ENCODE assay signal across 3 cellular contexts in genomic region chr10:99548041-99548530, GRCh38.
A peak's percentile ranks its signal among the peaks of the same experiment; 100 is the strongest.
TF ChIP-seq lines count a peak whose summit lies in the region.

No MANE protein-coding gene starts in this region.

TF ChIP-seq in GM23338, 12 proteins besides CTCF, POLR2A, EP300 and RAD21:
- TF ChIP-seq POLR2AphosphoS5 (IDR thresholded peaks at IDR 0.05; ENCODE audit: low read depth), result no peak
- TF ChIP-seq, protein P1, sequence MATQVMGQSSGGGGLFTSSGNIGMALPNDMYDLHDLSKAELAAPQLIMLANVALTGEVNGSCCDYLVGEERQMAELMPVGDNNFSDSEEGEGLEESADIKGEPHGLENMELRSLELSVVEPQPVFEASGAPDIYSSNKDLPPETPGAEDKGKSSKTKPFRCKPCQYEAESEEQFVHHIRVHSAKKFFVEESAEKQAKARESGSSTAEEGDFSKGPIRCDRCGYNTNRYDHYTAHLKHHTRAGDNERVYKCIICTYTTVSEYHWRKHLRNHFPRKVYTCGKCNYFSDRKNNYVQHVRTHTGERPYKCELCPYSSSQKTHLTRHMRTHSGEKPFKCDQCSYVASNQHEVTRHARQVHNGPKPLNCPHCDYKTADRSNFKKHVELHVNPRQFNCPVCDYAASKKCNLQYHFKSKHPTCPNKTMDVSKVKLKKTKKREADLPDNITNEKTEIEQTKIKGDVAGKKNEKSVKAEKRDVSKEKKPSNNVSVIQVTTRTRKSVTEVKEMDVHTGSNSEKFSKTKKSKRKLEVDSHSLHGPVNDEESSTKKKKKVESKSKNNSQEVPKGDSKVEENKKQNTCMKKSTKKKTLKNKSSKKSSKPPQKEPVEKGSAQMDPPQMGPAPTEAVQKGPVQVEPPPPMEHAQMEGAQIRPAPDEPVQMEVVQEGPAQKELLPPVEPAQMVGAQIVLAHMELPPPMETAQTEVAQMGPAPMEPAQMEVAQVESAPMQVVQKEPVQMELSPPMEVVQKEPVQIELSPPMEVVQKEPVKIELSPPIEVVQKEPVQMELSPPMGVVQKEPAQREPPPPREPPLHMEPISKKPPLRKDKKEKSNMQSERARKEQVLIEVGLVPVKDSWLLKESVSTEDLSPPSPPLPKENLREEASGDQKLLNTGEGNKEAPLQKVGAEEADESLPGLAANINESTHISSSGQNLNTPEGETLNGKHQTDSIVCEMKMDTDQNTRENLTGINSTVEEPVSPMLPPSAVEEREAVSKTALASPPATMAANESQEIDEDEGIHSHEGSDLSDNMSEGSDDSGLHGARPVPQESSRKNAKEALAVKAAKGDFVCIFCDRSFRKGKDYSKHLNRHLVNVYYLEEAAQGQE (IDR thresholded peaks at IDR 0.05; ENCODE audit: unreplicated experiment), result no peak
TF ChIP-seq in GM23338: peak in this region for 0.

TF ChIP-seq in SK-N-SH, 30 proteins besides CTCF, POLR2A, EP300 and RAD21:
- TF ChIP-seq NFIC (IDR thresholded peaks at IDR 0.05; ENCODE audit: borderline replicate concordance) (no peak), TCF12 (IDR thresholded peaks at IDR 0.05) (no peak), MAX (IDR thresholded peaks at IDR 0.05; ENCODE audit: low read depth) (no peak), FOXM1 (IDR thresholded peaks at IDR 0.05; ENCODE audit: low read depth) (no peak), ELF1 (IDR thresholded peaks at IDR 0.05) (no peak), SIN3A (IDR thresholded peaks at IDR 0.05; ENCODE audit: borderline replicate concordance, low read depth, low read length) (no peak), NRF1 (IDR thresholded peaks at IDR 0.05; ENCODE audit: low read depth, low read length) (no peak), RXRA (IDR thresholded peaks at IDR 0.05; ENCODE audit: borderline replicate concordance, low read depth) (no peak), EZH2phosphoT487 (IDR thresholded peaks at IDR 0.05; ENCODE audit: borderline replicate concordance, low read depth) (no peak), RCOR1 (IDR thresholded peaks at IDR 0.05; ENCODE audit: low read length) (no peak)
- TF ChIP-seq, protein P2, sequence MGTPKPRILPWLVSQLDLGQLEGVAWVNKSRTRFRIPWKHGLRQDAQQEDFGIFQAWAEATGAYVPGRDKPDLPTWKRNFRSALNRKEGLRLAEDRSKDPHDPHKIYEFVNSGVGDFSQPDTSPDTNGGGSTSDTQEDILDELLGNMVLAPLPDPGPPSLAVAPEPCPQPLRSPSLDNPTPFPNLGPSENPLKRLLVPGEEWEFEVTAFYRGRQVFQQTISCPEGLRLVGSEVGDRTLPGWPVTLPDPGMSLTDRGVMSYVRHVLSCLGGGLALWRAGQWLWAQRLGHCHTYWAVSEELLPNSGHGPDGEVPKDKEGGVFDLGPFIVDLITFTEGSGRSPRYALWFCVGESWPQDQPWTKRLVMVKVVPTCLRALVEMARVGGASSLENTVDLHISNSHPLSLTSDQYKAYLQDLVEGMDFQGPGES (IDR thresholded peaks at IDR 0.05; ENCODE audit: low read depth, low read length), result no peak
- TF ChIP-seq, protein P3, sequence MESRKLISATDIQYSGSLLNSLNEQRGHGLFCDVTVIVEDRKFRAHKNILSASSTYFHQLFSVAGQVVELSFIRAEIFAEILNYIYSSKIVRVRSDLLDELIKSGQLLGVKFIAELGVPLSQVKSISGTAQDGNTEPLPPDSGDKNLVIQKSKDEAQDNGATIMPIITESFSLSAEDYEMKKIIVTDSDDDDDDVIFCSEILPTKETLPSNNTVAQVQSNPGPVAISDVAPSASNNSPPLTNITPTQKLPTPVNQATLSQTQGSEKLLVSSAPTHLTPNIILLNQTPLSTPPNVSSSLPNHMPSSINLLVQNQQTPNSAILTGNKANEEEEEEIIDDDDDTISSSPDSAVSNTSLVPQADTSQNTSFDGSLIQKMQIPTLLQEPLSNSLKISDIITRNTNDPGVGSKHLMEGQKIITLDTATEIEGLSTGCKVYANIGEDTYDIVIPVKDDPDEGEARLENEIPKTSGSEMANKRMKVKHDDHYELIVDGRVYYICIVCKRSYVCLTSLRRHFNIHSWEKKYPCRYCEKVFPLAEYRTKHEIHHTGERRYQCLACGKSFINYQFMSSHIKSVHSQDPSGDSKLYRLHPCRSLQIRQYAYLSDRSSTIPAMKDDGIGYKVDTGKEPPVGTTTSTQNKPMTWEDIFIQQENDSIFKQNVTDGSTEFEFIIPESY (IDR thresholded peaks at IDR 0.05; ENCODE audit: borderline replicate concordance, low read depth), result no peak
- TF ChIP-seq, protein P4, sequence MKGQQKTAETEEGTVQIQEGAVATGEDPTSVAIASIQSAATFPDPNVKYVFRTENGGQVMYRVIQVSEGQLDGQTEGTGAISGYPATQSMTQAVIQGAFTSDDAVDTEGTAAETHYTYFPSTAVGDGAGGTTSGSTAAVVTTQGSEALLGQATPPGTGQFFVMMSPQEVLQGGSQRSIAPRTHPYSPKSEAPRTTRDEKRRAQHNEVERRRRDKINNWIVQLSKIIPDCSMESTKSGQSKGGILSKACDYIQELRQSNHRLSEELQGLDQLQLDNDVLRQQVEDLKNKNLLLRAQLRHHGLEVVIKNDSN (IDR thresholded peaks at IDR 0.05; ENCODE audit: borderline replicate concordance, low read depth), result no peak

TF ChIP-seq in HepG2, 621 proteins besides CTCF, POLR2A, EP300 and RAD21:
- TF ChIP-seq ZNF501 (CRISPR knock-in tag; IDR thresholded peaks at IDR 0.05) (no peak), GRHL1 (CRISPR knock-in tag; conservative IDR thresholded peaks at IDR 0.05) (no peak), HOXA5 (CRISPR knock-in tag; IDR thresholded peaks at IDR 0.05) (no peak), FOSL2 (CRISPR knock-in tag; IDR thresholded peaks at IDR 0.05) (0 out of 2 replicates have a peak, but pooled peaks have one; percentile 22), HOXA7 (CRISPR knock-in tag; IDR thresholded peaks at IDR 0.05) (no peak), CCDC6 (CRISPR knock-in tag; IDR thresholded peaks at IDR 0.05) (no peak), ZNF850 (CRISPR knock-in tag; conservative IDR thresholded peaks at IDR 0.05) (no peak), ZNF619 (CRISPR knock-in tag; IDR thresholded peaks at IDR 0.05) (no peak), GMEB1 (CRISPR knock-in tag; IDR thresholded peaks at IDR 0.05; ENCODE audit: borderline replicate concordance) (no peak), XRCC5 (optimal IDR thresholded peaks at IDR 0.05; ENCODE audit: low read length) (peak; percentile 38), SMC3 (IDR thresholded peaks at IDR 0.05; ENCODE audit: low read length) (peak; percentile 60; the same call in 1 of the 2 replicates), STAG1 (CRISPR knock-in tag; IDR thresholded peaks at IDR 0.05) (peak; percentile 72), FLYWCH1 (CRISPR knock-in tag; IDR thresholded peaks at IDR 0.05) (no peak), ZNF3 (CRISPR knock-in tag; IDR thresholded peaks at IDR 0.05) (peak; percentile 66; the same call in 1 of the 2 replicates)
- TF ChIP-seq, protein P5, sequence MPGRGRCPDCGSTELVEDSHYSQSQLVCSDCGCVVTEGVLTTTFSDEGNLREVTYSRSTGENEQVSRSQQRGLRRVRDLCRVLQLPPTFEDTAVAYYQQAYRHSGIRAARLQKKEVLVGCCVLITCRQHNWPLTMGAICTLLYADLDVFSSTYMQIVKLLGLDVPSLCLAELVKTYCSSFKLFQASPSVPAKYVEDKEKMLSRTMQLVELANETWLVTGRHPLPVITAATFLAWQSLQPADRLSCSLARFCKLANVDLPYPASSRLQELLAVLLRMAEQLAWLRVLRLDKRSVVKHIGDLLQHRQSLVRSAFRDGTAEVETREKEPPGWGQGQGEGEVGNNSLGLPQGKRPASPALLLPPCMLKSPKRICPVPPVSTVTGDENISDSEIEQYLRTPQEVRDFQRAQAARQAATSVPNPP (CRISPR knock-in tag; IDR thresholded peaks at IDR 0.05), result no peak
- TF ChIP-seq, protein P6, sequence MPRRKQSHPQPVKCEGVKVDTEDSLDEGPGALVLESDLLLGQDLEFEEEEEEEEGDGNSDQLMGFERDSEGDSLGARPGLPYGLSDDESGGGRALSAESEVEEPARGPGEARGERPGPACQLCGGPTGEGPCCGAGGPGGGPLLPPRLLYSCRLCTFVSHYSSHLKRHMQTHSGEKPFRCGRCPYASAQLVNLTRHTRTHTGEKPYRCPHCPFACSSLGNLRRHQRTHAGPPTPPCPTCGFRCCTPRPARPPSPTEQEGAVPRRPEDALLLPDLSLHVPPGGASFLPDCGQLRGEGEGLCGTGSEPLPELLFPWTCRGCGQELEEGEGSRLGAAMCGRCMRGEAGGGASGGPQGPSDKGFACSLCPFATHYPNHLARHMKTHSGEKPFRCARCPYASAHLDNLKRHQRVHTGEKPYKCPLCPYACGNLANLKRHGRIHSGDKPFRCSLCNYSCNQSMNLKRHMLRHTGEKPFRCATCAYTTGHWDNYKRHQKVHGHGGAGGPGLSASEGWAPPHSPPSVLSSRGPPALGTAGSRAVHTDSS (CRISPR knock-in tag; conservative IDR thresholded peaks at IDR 0.05), result no peak
- TF ChIP-seq, protein P7, sequence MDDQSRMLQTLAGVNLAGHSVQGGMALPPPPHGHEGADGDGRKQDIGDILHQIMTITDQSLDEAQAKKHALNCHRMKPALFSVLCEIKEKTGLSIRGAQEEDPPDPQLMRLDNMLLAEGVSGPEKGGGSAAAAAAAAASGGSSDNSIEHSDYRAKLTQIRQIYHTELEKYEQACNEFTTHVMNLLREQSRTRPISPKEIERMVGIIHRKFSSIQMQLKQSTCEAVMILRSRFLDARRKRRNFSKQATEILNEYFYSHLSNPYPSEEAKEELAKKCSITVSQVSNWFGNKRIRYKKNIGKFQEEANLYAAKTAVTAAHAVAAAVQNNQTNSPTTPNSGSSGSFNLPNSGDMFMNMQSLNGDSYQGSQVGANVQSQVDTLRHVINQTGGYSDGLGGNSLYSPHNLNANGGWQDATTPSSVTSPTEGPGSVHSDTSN (CRISPR knock-in tag; IDR thresholded peaks at IDR 0.05; ENCODE audit: borderline replicate concordance), result no peak
- TF ChIP-seq, protein P8, sequence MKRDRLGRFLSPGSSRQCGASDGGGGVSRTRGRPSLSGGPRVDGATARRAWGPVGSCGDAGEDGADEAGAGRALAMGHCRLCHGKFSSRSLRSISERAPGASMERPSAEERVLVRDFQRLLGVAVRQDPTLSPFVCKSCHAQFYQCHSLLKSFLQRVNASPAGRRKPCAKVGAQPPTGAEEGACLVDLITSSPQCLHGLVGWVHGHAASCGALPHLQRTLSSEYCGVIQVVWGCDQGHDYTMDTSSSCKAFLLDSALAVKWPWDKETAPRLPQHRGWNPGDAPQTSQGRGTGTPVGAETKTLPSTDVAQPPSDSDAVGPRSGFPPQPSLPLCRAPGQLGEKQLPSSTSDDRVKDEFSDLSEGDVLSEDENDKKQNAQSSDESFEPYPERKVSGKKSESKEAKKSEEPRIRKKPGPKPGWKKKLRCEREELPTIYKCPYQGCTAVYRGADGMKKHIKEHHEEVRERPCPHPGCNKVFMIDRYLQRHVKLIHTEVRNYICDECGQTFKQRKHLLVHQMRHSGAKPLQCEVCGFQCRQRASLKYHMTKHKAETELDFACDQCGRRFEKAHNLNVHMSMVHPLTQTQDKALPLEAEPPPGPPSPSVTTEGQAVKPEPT (CRISPR knock-in tag; IDR thresholded peaks at IDR 0.05; ENCODE audit: low read depth), result no peak
